ENCODE assay signal across 28 cellular contexts in genomic region chr2:82641781-82642180, GRCh38.
"Had no signal": no experiment of that assay in that cellular context is flagged by ENCODE, and none has a peak within 500 bp of the region (broad histone marks: within the 10 kb centered on the region; RNA-seq: fewer than 3 reads in every experiment).

No MANE protein-coding gene starts in this region.

- H3K4me3 ChIP-seq: adrenal gland, cardiac muscle cell, SJCRH30 had no signal

- H3K9ac ChIP-seq: SK-N-SH had no signal

- H3K4me2 ChIP-seq: SK-N-SH had no signal

- H3K27ac ChIP-seq: adrenal gland, cardiac muscle cell, RWPE1, SJCRH30 had no signal

- H3K27me3 ChIP-seq: adrenal gland, cardiac muscle cell, SJCRH30 had no signal

- H3K4me1 ChIP-seq: adrenal gland, SJCRH30 had no signal

- DNase-seq: activated CD4-positive, alpha-beta T cell treated with anti-CD3 and anti-CD28 coated beads for 48 hours; activated CD4-positive, alpha-beta T cell treated with anti-CD3 and anti-CD28 coated beads, Interleukin-2, amount 50 U/mL, for 4 hours; activated CD4-positive, CD25-positive, alpha-beta regulatory T cell treated with anti-CD3 and anti-CD28 coated beads, Interleukin-2, amount 50 U/mL, for 72 hours; activated CD8-positive, alpha-beta memory T cell treated with anti-CD3 and anti-CD28 coated beads, Interleukin-2, amount 50 U/mL, for 48 hours; activated CD8-positive, alpha-beta T cell treated with anti-CD3 and anti-CD28 coated beads, Interleukin-2, amount 10 ng/mL, durations not matched to agents 7 days and 5 days; activated naive CD4-positive, alpha-beta T cell treated with anti-CD3 and anti-CD28 coated beads, Interleukin-2, amount 50 U/mL, for 16 hours; activated naive CD8-positive, alpha-beta T cell treated with anti-CD3 and anti-CD28 coated beads, Interleukin-2, amount 10 ng/mL, durations not matched to agents 7 days and 5 days; activated T-cell treated with anti-CD3 and anti-CD28 coated beads, Interleukin-2, amount 50 U/mL, for 1 hour; adrenal gland; aorta; KBM-7; MV-4-11; NCI-H1092 treated with DMSO at 0.1 percent for 48 hours; NCI-H1436; NCI-H1694 treated with DMSO at 0.1 percent for 48 hours; NCI-H2029 treated with DMSO at 0.1 percent for 48 hours; NCI-H345; NCI-H510A; NCI-H526 treated with DMSO at 0.1 percent for 48 hours; NCI-H82; NK-92 treated with Interleukin-12 subunit alpha and Interleukin-12 subunit beta, amount 100 ng/mL, for 24 hours; OCI-M1; Right ventricle myocardium superior; SJCRH30; SK-N-SH; SW 1271 had no signal

- H3K9me3 ChIP-seq: adrenal gland, SJCRH30, SK-N-SH had no signal

- H3K36me3 ChIP-seq: adrenal gland, cardiac muscle cell, SJCRH30 had no signal
